ENCODE assay signal across 8 cellular contexts in the genomic region with DNA sequence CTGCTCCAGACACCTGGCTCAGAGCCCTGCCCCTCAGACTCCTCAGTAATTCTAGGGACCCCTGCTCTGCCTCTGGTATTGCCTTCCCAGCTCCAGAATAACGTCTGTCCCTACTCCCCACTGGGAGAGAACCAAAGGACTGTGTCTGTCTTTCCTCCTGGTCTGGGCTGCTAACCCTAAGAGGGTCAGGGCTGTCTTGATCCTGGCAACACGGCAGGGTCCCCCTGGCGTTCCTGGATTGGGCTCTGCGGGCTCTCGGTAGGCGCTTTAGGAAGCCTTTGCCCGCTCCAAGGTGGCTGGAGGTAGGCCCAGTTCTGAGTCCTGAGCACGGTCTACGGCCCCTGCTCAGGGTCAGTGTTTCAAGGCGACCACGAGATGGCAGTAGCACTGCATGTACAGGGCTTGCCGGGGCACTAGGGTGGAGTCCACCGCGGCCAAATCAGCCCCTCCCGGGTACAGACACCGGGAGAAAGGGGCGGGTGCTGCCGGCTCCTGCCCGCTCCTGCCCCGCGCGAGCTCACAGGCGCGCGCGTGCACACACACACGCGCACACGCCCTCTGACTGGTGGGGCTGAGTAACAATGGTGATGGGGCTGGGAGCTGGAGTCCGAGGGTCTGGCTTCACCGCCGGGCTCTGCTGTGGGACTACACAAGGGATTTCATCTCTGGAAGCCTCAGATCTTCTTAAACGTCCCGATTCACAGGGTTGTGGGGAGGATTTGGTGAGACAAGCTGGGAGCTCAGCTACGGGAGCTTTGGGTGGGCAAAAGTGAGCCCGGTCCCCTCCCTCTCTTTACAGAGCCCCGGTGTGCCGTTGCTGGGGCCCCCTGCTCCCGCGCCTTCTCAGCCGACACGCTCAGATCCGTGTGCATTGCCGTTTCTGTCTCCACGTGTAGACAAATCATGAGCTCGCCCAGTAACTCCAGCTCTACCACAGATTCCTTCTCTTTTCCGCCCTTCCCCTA. TPM values are rescaled to one million over a fixed set of nuclear protein-coding genes. Genes with fewer than 3 reads are reported as not detected.
DNase-seq lines count a peak whose midpoint lies in the region; ATAC-seq and TF ChIP-seq lines count a peak whose summit lies in the region.

No MANE protein-coding gene starts in this region.

- intact Hi-C loops in activated CD4-positive, alpha-beta T cell treated with anti-CD3 and anti-CD28 coated beads, Interleukin-2, amount 10 ng/mL, durations not matched to agents 24 days and 14 days (cut with micrococcal nuclease) = loop anchor here (1.0 to 5.0 kb wide), 7 partner anchors 50 to 773 kb away; partner anchors contain the start of gene MCM5

- H3K4me1 Mint-ChIP-seq in activated CD4-positive, alpha-beta T cell treated with anti-CD3 and anti-CD28 coated beads, Interleukin-2, amount 10 ng/mL, durations not matched to agents 24 days and 14 days = peaks cover 27% of the 10 kb centered on the region

- peak overlapping the region; percentile 89 for H3K4me3 Mint-ChIP-seq in activated CD4-positive, alpha-beta T cell treated with anti-CD3 and anti-CD28 coated beads, Interleukin-2, amount 10 ng/mL, durations not matched to agents 24 days and 14 days

- peak overlapping the region; percentile 34 to 75 for H3K27ac ChIP-seq in coronary artery

- H3K27ac Mint-ChIP-seq in activated CD4-positive, alpha-beta T cell treated with anti-CD3 and anti-CD28 coated beads, Interleukin-2, amount 10 ng/mL, durations not matched to agents 24 days and 14 days = peak overlapping the region; percentile 76

- peaks cover 4% of the 10 kb centered on the region for H3K27me3 Mint-ChIP-seq in activated CD4-positive, alpha-beta T cell treated with anti-CD3 and anti-CD28 coated beads, Interleukin-2, amount 10 ng/mL, durations not matched to agents 24 days and 14 days

- peak; percentile 78 for TF ChIP-seq CTCF in coronary artery (IDR thresholded peaks at IDR 0.05)

- H3K36me3 Mint-ChIP-seq in activated CD4-positive, alpha-beta T cell treated with anti-CD3 and anti-CD28 coated beads, Interleukin-2, amount 10 ng/mL, durations not matched to agents 24 days and 14 days (ENCODE audit: low read depth) = peaks cover under 1% of the 10 kb centered on the region

- ATAC-seq in HG03457 (IDR thresholded peaks at IDR 0.05; ENCODE audit: unreplicated experiment) (peak; percentile 55), left lobe of liver (peak; percentile 90)

- peak overlapping the region; percentile 68 for H3K4me3 ChIP-seq in coronary artery

- DNase-seq in Ammon's horn (ENCODE audit: low spot score) = peak; percentile 94
- peak; percentile 93 for DNase-seq in GM19238 (ENCODE audit: insufficient read length, low spot score)
- DNase-seq in NCI-H524 (lab: John Stamatoyannopoulos, UW) = peak; percentile 90 to 94
- DNase-seq in activated CD4-positive, alpha-beta T cell treated with anti-CD3 and anti-CD28 coated beads, Interleukin-2, amount 10 ng/mL, durations not matched to agents 24 days and 14 days = peak; percentile 96
- DNase-seq in coronary artery (ENCODE audit: low spot score) = peak; percentile 95
- DNase-seq in left lobe of liver (ENCODE audit: low spot score) = peak; percentile 95
- peak; percentile 88 for DNase-seq in stimulated activated CD4-positive, alpha-beta T cell treated with anti-CD3 and anti-CD28 coated beads, Interleukin-1b, Interleukin-23, amount 100 ng/mL, for 48 hours

- no peaks in the 10 kb centered on the region for H3K9me3 Mint-ChIP-seq in activated CD4-positive, alpha-beta T cell treated with anti-CD3 and anti-CD28 coated beads, Interleukin-2, amount 10 ng/mL, durations not matched to agents 24 days and 14 days

RNA-seq across cellular contexts. Expression of gene HMOX1, which starts 30.1 kb away (rescaled TPM):
- total RNA-seq in activated CD4-positive, alpha-beta T cell treated with anti-CD3 and anti-CD28 coated beads, Interleukin-2, amount 10 ng/mL, durations not matched to agents 24 days and 14 days = 0.57 and 0.72 TPM in 2 replicates
- total RNA-seq in left lobe of liver = 35.9 TPM

RNA-seq across cellular contexts. Expression of gene MCM5, which starts 49.1 kb away (rescaled TPM):
- 334 and 343 TPM in 2 replicates for total RNA-seq in activated CD4-positive, alpha-beta T cell treated with anti-CD3 and anti-CD28 coated beads, Interleukin-2, amount 10 ng/mL, durations not matched to agents 24 days and 14 days
- total RNA-seq in left lobe of liver = 9.1 TPM

RNA-seq across cellular contexts. Expression of gene TOM1, which starts 51.1 kb away (rescaled TPM):
- total RNA-seq in activated CD4-positive, alpha-beta T cell treated with anti-CD3 and anti-CD28 coated beads, Interleukin-2, amount 10 ng/mL, durations not matched to agents 24 days and 14 days = 16.8 and 18.7 TPM in 2 replicates
- total RNA-seq in left lobe of liver = 49.1 TPM

Comparison
In these comparisons a context has a peak if more than half of its experiments do, and no peak if none do; other contexts are left out.
1. Peak in every context shown above with its lines: DNase-seq, ATAC-seq, H3K4me3 ChIP-seq and H3K27ac ChIP-seq.
2. RNA of gene HMOX1, which starts 30.1 kb away (total RNA-seq): 35.9 TPM in left lobe of liver (single experiment); 0.57 to 0.72 TPM in activated CD4-positive, alpha-beta T cell treated with anti-CD3 and anti-CD28 coated beads, Interleukin-2, amount 10 ng/mL, durations not matched to agents 24 days and 14 days; every median in the first group is over 10 times any median in the second.
3. RNA of gene MCM5, which starts 49.1 kb away (total RNA-seq): 334 to 343 TPM in activated CD4-positive, alpha-beta T cell treated with anti-CD3 and anti-CD28 coated beads, Interleukin-2, amount 10 ng/mL, durations not matched to agents 24 days and 14 days; 9.1 TPM in left lobe of liver (single experiment); every median in the first group is over 10 times any median in the second.